ENCODE assay signal across 8 cellular contexts in the genomic region with DNA sequence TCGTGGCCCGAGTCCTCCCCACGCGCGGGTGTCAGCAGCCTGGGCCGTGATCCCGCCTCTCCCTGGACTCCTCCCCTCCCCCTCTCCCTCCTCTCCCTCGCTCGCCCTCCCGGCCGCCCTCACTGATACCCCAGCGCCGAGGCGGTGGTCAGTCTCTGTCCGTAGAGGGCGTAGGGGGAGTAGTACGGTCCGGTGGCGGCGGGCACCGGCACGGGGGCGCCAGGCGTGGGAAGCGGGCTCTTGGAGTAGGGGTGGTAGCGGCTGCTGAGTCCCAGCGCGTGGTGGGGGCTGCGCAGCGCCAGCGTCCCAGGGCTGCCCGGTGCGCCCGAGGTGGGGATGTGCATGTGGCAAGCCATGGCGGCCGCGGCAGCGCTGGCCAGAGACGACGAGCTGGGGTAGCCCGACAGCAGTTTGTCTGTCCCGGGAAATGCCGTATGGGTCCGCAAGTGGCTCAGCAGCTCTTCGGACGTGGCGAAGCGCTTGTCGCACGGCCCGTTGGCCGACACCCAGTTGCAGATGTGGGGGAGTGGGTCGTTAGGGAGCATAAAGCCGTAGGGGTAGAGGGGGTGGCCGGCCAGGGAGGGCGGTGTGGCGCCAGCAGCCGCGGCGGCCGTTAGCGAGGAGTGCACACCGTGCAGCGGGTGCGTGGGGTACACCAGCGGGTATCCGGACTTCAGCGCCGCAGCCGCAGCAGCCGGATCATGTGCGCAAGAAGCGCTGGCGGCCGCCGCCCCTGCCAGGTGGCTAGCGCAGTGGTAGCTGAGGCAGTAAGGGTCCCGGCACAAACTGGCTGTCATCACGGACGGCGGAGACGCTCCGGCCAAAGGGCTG. TPM values are rescaled to one million over a fixed set of nuclear protein-coding genes. Genes with fewer than 3 reads are reported as not detected.
DNase-seq lines count a peak whose midpoint lies in the region; ATAC-seq, FAIRE-seq and TF ChIP-seq lines count a peak whose summit lies in the region.

No MANE protein-coding gene starts in this region.

- in situ Hi-C loops in K562 (cut with MboI): no loop called here

- no peaks in the 10 kb centered on the region for H3K79me2 ChIP-seq in K562 (ENCODE audit: control insufficient read depth, insufficient read depth, low read length)

- TF ChIP-seq POLR2A in K562 (conservative IDR thresholded peaks at IDR 0.05): no peak

- no peaks in the 10 kb centered on the region for H3K9me3 ChIP-seq in K562 (replicated peaks; ENCODE audit: control insufficient read depth, insufficient read depth, low read depth, low read length)

- no peaks in the 10 kb centered on the region; the same call in 1 of the 2 replicates for H4K20me1 ChIP-seq in K562 (replicated peaks; ENCODE audit: control insufficient read depth, insufficient read depth, low read length)

- H3K9ac ChIP-seq in K562 (ENCODE audit: insufficient read depth in 1 of 2, low read depth in 2 of 2, low read length in 2 of 2): no peak overlapping the region

- intact Hi-C loops in K562 (cut with micrococcal nuclease): loop anchor here (10.0 kb wide), 1 partner anchor 1146 kb away; no protein-coding TSS in a partner anchor

- no peak for TF ChIP-seq EP300 in K562 (IDR thresholded peaks at IDR 0.05; ENCODE audit: low read length)

- no TSS peak for BruUV-seq in K562 (replicated peaks; lab: Mats Ljungman, UMichigan)

- no peak overlapping the region for H3K4me2 ChIP-seq in K562 (ENCODE audit: insufficient read depth, low read length)

- H3K4me3 ChIP-seq in K562 (no peak overlapping the region), iPS-11a (ENCODE audit: low read depth, low read length) (peak overlapping the region; percentile 8), skeletal muscle cell (ENCODE audit: low read depth, low read length) (peak overlapping the region; percentile 98)

- ATAC-seq in K562: no peak
- ATAC-seq in GM18907 (IDR thresholded peaks at IDR 0.05; ENCODE audit: unreplicated experiment): no peak
- no peak for ATAC-seq in HG03571 (IDR thresholded peaks at IDR 0.05; ENCODE audit: unreplicated experiment)

- H3K4me1 ChIP-seq in K562 (replicated peaks in 1 of 2; ENCODE audit: control insufficient read depth in 2 of 2, insufficient read depth in 2 of 2, low read length in 2 of 2): peaks cover 0 to 67% of the 10 kb centered on the region in 2 experiments; a peak in 3 of 5 replicates

- 72% methylated on average over 70 of the region's 83 CpGs for WGBS in K562 (ENCODE audit: insufficient coverage, low coverage, missing lambda C conversion rate)

- DNase-seq in GM03348 (ENCODE audit: low spot score): peak; percentile 62
- no peak for DNase-seq in K562 (ENCODE audit: extremely low read depth in 1 of 4, low spot score in 3 of 4)
- no peak for DNase-seq in skeletal muscle cell (ENCODE audit: low read depth)
- no peak for DNase-seq in GM20000 (ENCODE audit: low spot score)
- DNase-seq in amniotic stem cell (lab: John Stamatoyannopoulos, UW): no peak

- no peaks in the 10 kb centered on the region for H3K9me1 ChIP-seq in K562 (ENCODE audit: control insufficient read depth, insufficient read depth, low read length)

- no peak for FAIRE-seq in K562 (lab: Jason Lieb, UNC)

- no peak overlapping the region for H2AFZ ChIP-seq in K562 (ENCODE audit: low read depth, low read length)

- POLR2A ChIA-PET in K562 (lab: Yijun Ruan, JAX): no interaction called here

- TF ChIP-seq CTCF in K562 (IDR thresholded peaks at IDR 0.05 in 2 of 3, conservative IDR thresholded peaks at IDR 0.05 in 1 of 3; ENCODE audit: insufficient read depth in 2 of 3, low read depth in 1 of 3, low read length in 3 of 3) (no peak), GM20000 (IDR thresholded peaks at IDR 0.05; ENCODE audit: extremely low read depth, missing control alignments) (no peak)

- CTCF ChIA-PET in K562 (lab: Yijun Ruan, JAX; ENCODE audit: low intra/inter-chr PET ratio): interaction anchor here (0.7 kb wide), 1 partner anchor 405 kb away, joined by 3 read pairs; no protein-coding TSS in a partner anchor

- H3K36me3 ChIP-seq in K562 (ENCODE audit: control insufficient read depth, insufficient read depth, low read length): no peaks in the 10 kb centered on the region

- H3K27me3 ChIP-seq in K562 (ENCODE audit: control insufficient read depth in 2 of 2, insufficient read depth in 2 of 2, low read length in 2 of 2): peaks cover 37 to 79% of the 10 kb centered on the region in 2 experiments

- TF ChIP-seq RAD21 in K562 (CRISPR knock-in tag; conservative IDR thresholded peaks at IDR 0.05 in 1 of 2, IDR thresholded peaks at IDR 0.05 in 1 of 2): no peak

- no peak overlapping the region for H3K27ac ChIP-seq in K562 (ENCODE audit: extremely low read depth, low read depth, low read length)

TF ChIP-seq in K562, 482 proteins besides CTCF, POLR2A, EP300 and RAD21:
- TF ChIP-seq KDM4B (IDR thresholded peaks at IDR 0.05; ENCODE audit: borderline replicate concordance in 2 of 2, low read depth in 1 of 2) (no peak), PCBP1 (IDR thresholded peaks at IDR 0.05; ENCODE audit: low read depth, low read length, poor library complexity, severe bottlenecking) (peak; percentile 26), RBM14 (IDR thresholded peaks at IDR 0.05; ENCODE audit: borderline replicate concordance, insufficient read depth, low read depth, low read length) (0 out of 2 replicates have a peak, but pooled peaks have one; percentile 15)

RNA-seq across cellular contexts. Expression of gene ZNF503, which starts 2.7 kb away (rescaled TPM):
- not detected in 2 replicates for total RNA-seq in K562 (2011; cell fraction: chromatin; rRNA removed; ENCODE audit: low replicate concordance)
- total RNA-seq in K562 (2011; cell fraction: nucleolus; rRNA removed): not detected in 2 replicates
- not detected in 2 replicates for total RNA-seq in K562 (2011; cell fraction: nucleoplasm; rRNA removed)
- total RNA-seq in K562 (2014; rRNA removed) (not detected in 2 replicates), K562 (2014; rRNA removed; fragmentation: Illumina TruSeq; extraction: Trizol) (not detected in 2 replicates), K562 (2015; rRNA removed; fragmentation: Illumina TruSeq; extraction: Trizol) (not detected in 2 replicates), K562 (2021) (0.20 TPM in 1 of 2 replicates, not detected in the other)
- polyA plus RNA-seq in K562 (2011; rRNA removed) (not detected in 2 replicates), K562 (2014; fragmentation: Illumina TruSeq; extraction: Trizol) (not detected in 2 replicates), K562 (2014; fragmentation: Nextera tagmentation; extraction: Ambion mirVana) (not detected), K562 (2014; rRNA removed) (not detected in 2 replicates)
- not detected in 2 replicates for polyA plus RNA-seq in K562 (2011; cell fraction: cytosol; rRNA removed)
- not detected in 2 replicates for polyA plus RNA-seq in K562 (2011; cell fraction: nucleus; rRNA removed)
- 0.05 and 0.07 TPM in 2 replicates for polyA plus RNA-seq in K562 (2012)
- not detected in 2 replicates for polyA minus RNA-seq in K562 (2011; rRNA and poly(A)+ RNA removed)
- polyA minus RNA-seq in K562 (2011; cell fraction: cytosol; rRNA and poly(A)+ RNA removed): not detected in 2 replicates
- 0.13 TPM in 1 of 2 replicates, not detected in the other for polyA minus RNA-seq in K562 (2011; cell fraction: nucleus; rRNA and poly(A)+ RNA removed)

RNA-seq across cellular contexts. Expression of gene LRMDA, which starts 32.6 kb away (rescaled TPM):
- total RNA-seq in K562 (2011; cell fraction: chromatin; rRNA removed; ENCODE audit: low replicate concordance): not detected in 2 replicates
- total RNA-seq in K562 (2011; cell fraction: nucleolus; rRNA removed): not detected in 2 replicates
- not detected in 2 replicates for total RNA-seq in K562 (2011; cell fraction: nucleoplasm; rRNA removed)
- total RNA-seq in K562 (2014; rRNA removed) (not detected in 2 replicates), K562 (2014; rRNA removed; fragmentation: Illumina TruSeq; extraction: Trizol) (not detected in 2 replicates), K562 (2015; rRNA removed; fragmentation: Illumina TruSeq; extraction: Trizol) (0.25 and 0.26 TPM in 2 replicates), K562 (2021) (not detected in 2 replicates)
- polyA plus RNA-seq in K562 (2011; rRNA removed) (not detected in 2 replicates), K562 (2014; fragmentation: Illumina TruSeq; extraction: Trizol) (not detected in 2 replicates), K562 (2014; fragmentation: Nextera tagmentation; extraction: Ambion mirVana) (not detected), K562 (2014; rRNA removed) (not detected in 2 replicates)
- not detected in 2 replicates for polyA plus RNA-seq in K562 (2011; cell fraction: cytosol; rRNA removed)
- not detected in 2 replicates for polyA plus RNA-seq in K562 (2011; cell fraction: nucleus; rRNA removed)
- polyA plus RNA-seq in K562 (2012): 2.2 TPM in 1 of 2 replicates, not detected in the other
- polyA minus RNA-seq in K562 (2011; rRNA and poly(A)+ RNA removed): not detected in 2 replicates
- not detected in 2 replicates for polyA minus RNA-seq in K562 (2011; cell fraction: cytosol; rRNA and poly(A)+ RNA removed)
- polyA minus RNA-seq in K562 (2011; cell fraction: nucleus; rRNA and poly(A)+ RNA removed): not detected in 2 replicates
